ENCODE assay signal across 1 cellular context in genomic region chr20:50348118-50348517, GRCh38.
TF ChIP-seq lines count a peak whose summit lies in the region.

No MANE protein-coding gene starts in this region.

TF ChIP-seq in GM23338, 12 proteins besides CTCF, POLR2A, EP300 and RAD21 (continued from another document):
- TF ChIP-seq ZNF462 (CRISPR knock-in tag; IDR thresholded peaks at IDR 0.05): no peak
